26 cellular contexts compared by ENCODE assay signal in genomic region chr19:7598180-7598579, GRCh38. TPM values are rescaled to one million over a fixed set of nuclear protein-coding genes. Genes with fewer than 3 reads are reported as not detected.
"Had no signal": no experiment of that assay in that cellular context is flagged by ENCODE, and none has a peak within 500 bp of the region (broad histone marks: within the 10 kb centered on the region; RNA-seq: fewer than 3 reads in every experiment).

No MANE protein-coding gene starts in this region.

- ATAC-seq: activated CD4-positive, alpha-beta T cell treated with anti-CD3 and anti-CD28 coated beads for 36 hours; body of pancreas; foreskin keratinocyte; psoas muscle had no signal

- H3K4me3 Mint-ChIP-seq: activated B cell treated with CpG ODN at 0.5 μM for 24 hours; activated CD4-positive, alpha-beta T cell treated with anti-CD3 and anti-CD28 coated beads for 36 hours; dendritic cell treated with granulocyte-macrophage colony-stimulating factor and Interleukin-4, amounts not matched to agents 40 ng/mL and 50 ng/mL, for 4 days; T-helper 1 cell treated with Interleukin-12 subunit alpha and Interleukin-12 subunit beta and Interleukin-4 antibody, amounts not matched to agents 30 μg/mL and 1 μg/mL, for 36 hours had no signal

- H3K9me3 Mint-ChIP-seq: activated B cell treated with CpG ODN at 0.5 μM for 24 hours; dendritic cell treated with granulocyte-macrophage colony-stimulating factor and Interleukin-4, amounts not matched to agents 40 ng/mL and 50 ng/mL, for 4 days; stimulated activated naive CD8-positive, alpha-beta T cell treated with anti-CD3 and anti-CD28 coated beads, Interleukin-15, Interleukin-2, amounts not matched to agents 100 ng/mL and 50 ng/mL, for 24 hours; T-helper 1 cell treated with Interleukin-12 subunit alpha and Interleukin-12 subunit beta and Interleukin-4 antibody, amounts not matched to agents 30 μg/mL and 1 μg/mL, for 36 hours had no signal

- H3K36me3 ChIP-seq: left ventricle myocardium inferior, ovary, right atrium auricular region, thyroid gland had no signal

- DNase-seq: activated B cell treated with CpG ODN at 0.5 μM for 24 hours; activated CD4-positive, alpha-beta T cell treated with anti-CD3 and anti-CD28 coated beads for 36 hours; activated CD4-positive, alpha-beta T cell treated with anti-CD3 and anti-CD28 coated beads, Interleukin-2, amount 50 U/mL, for 4 hours; activated CD8-positive, alpha-beta memory T cell treated with anti-CD3 and anti-CD28 coated beads for 24 hours; activated CD8-positive, alpha-beta memory T cell treated with anti-CD3 and anti-CD28 coated beads, Interleukin-2, amount 50 U/mL, for 48 hours; activated effector memory CD4-positive, alpha-beta T cell treated with Interleukin-2 at 50 U/mL for 16 hours; activated naive CD4-positive, alpha-beta T cell treated with anti-CD3 and anti-CD28 coated beads, Interleukin-2, amount 50 U/mL, for 16 hours; activated T-cell treated with anti-CD3 and anti-CD28 coated beads, Interleukin-2, amount 50 U/mL, for 48 hours; anterior cingulate cortex; effector CD4-positive, alpha-beta T cell; foreskin keratinocyte; hippocampal formation; left ventricle myocardium inferior; mammary epithelial cell; ovary; psoas muscle; stimulated activated CD4-positive, alpha-beta T cell treated with anti-CD3 and anti-CD28 coated beads, Interleukin-4, amount 100 ng/mL, for 24 hours; substantia nigra; T1000; thyroid gland had no signal

- H3K27me3 ChIP-seq: body of pancreas, foreskin keratinocyte, ovary, right atrium auricular region, thyroid gland had no signal

- H3K27ac Mint-ChIP-seq: activated B cell treated with CpG ODN at 0.5 μM for 24 hours; activated CD4-positive, alpha-beta T cell treated with anti-CD3 and anti-CD28 coated beads for 36 hours; dendritic cell treated with granulocyte-macrophage colony-stimulating factor and Interleukin-4, amounts not matched to agents 40 ng/mL and 50 ng/mL, for 4 days; T-helper 1 cell treated with Interleukin-12 subunit alpha and Interleukin-12 subunit beta and Interleukin-4 antibody, amounts not matched to agents 30 μg/mL and 1 μg/mL, for 36 hours had no signal

- H3K4me3 ChIP-seq: body of pancreas, left ventricle myocardium inferior, ovary, psoas muscle, right atrium auricular region, thyroid gland had no signal

RNA-seq across cellular contexts. Expression of gene CAMSAP3, which starts 2.5 kb away (rescaled TPM):
- total RNA-seq: cardiac septum had no signal

RNA-seq across cellular contexts. Expression of gene PCP2, which starts 35.3 kb away (rescaled TPM):
- total RNA-seq: body of pancreas, cardiac septum, psoas muscle, right atrium auricular region had no signal
